29 cellular contexts compared by ENCODE assay signal in genomic region chr10:69022611-69023010, GRCh38.
"Had no signal": no experiment of that assay in that cellular context is flagged by ENCODE, and none has a peak within 500 bp of the region (broad histone marks: within the 10 kb centered on the region; RNA-seq: fewer than 3 reads in every experiment).

No MANE protein-coding gene starts in this region.

- H3K27ac ChIP-seq: colonic mucosa, coronary artery, dorsolateral prefrontal cortex, epithelial cell of prostate, esophagus muscularis mucosa, esophagus squamous epithelium, foreskin keratinocyte, gastrocnemius medialis, gastroesophageal sphincter, heart left ventricle, heart right ventricle had no signal

- DNase-seq: colonic mucosa; cortex of kidney; dermis blood vessel endothelial cell; dorsolateral prefrontal cortex; effector CD4-positive, alpha-beta T cell; effector CD8-positive, alpha-beta T cell; effector memory CD4-positive, alpha-beta T cell; effector memory CD8-positive, alpha-beta T cell; endodermal cell; erythroblast; esophagus squamous epithelium; foreskin fibroblast; foreskin keratinocyte; foreskin melanocyte; gastrocnemius medialis; glutamatergic neuron; head of caudate nucleus; heart left ventricle; heart right ventricle had no signal

- FAIRE-seq: colon, endometrium, endothelial cell of umbilical vein, frontal cortex had no signal

- ATAC-seq: effector memory CD8-positive, alpha-beta T cell; esophagus mucosa; foreskin keratinocyte; gastrocnemius medialis; gastroesophageal sphincter; heart right ventricle had no signal

- H3K27me3 Mint-ChIP-seq: dendritic cell treated with granulocyte-macrophage colony-stimulating factor and Interleukin-4, amounts not matched to agents 40 ng/mL and 50 ng/mL, for 4 days; effector memory CD8-positive, alpha-beta T cell had no signal

- H3K4me3 Mint-ChIP-seq: dendritic cell treated with granulocyte-macrophage colony-stimulating factor and Interleukin-4, amounts not matched to agents 40 ng/mL and 50 ng/mL, for 4 days; effector memory CD8-positive, alpha-beta T cell; endodermal cell had no signal

- H3K9me3 ChIP-seq: colonic mucosa, esophagus muscularis mucosa, esophagus squamous epithelium, gastrocnemius medialis, gastroesophageal sphincter, heart left ventricle, heart right ventricle had no signal

- H3K36me3 ChIP-seq: colonic mucosa had no signal

- H3K9me3 Mint-ChIP-seq: dendritic cell treated with granulocyte-macrophage colony-stimulating factor and Interleukin-4, amounts not matched to agents 40 ng/mL and 50 ng/mL, for 4 days; effector memory CD8-positive, alpha-beta T cell; endodermal cell had no signal

- H3K27me3 ChIP-seq: colonic mucosa, dorsolateral prefrontal cortex, esophagus muscularis mucosa, esophagus squamous epithelium, foreskin keratinocyte, gastrocnemius medialis, gastroesophageal sphincter, heart left ventricle, heart right ventricle had no signal

- H3K4me1 ChIP-seq: colonic mucosa, esophagus muscularis mucosa, esophagus squamous epithelium, foreskin keratinocyte, gastrocnemius medialis, gastroesophageal sphincter, heart left ventricle, heart right ventricle had no signal

- H3K4me3 ChIP-seq: colonic mucosa, coronary artery, dorsolateral prefrontal cortex, esophagus muscularis mucosa, esophagus squamous epithelium, gastrocnemius medialis, gastroesophageal sphincter, heart left ventricle, heart right ventricle had no signal

- H3K27ac Mint-ChIP-seq: dendritic cell treated with granulocyte-macrophage colony-stimulating factor and Interleukin-4, amounts not matched to agents 40 ng/mL and 50 ng/mL, for 4 days; endodermal cell had no signal
